In the genomic region with DNA sequence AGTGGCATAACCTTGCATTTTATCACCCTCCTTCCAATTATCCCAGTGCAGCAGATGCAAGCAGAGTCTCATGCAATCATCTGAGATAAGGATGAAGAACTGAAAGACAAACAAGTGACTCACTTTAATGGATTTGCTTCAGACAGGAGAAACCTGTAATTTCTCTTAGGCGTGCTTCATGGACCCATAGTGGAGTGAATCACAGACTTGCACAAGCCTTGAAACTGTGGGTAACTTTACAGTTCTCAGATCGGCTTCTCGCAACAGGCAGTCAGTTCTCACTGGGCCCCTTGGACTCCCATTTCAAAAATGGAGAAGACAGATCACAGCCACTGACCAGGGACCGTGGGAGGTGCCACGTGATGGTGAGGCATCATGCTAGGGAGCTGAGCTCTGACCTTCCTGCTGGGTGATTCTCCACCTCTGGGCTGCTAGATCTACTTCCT, we compare ENCODE assay signal across 9 cellular contexts. TPM values are rescaled to one million over a fixed set of nuclear protein-coding genes. Genes with fewer than 3 reads are reported as not detected.
DNase-seq lines count a peak whose midpoint lies in the region; ATAC-seq and FAIRE-seq lines count a peak whose summit lies in the region.
"Had no signal": no experiment of that assay in that cellular context is flagged by ENCODE, and none has a peak within 500 bp of the region (broad histone marks: within the 10 kb centered on the region; RNA-seq: fewer than 3 reads in every experiment).

TSS of gene ADGRF4 (plus strand) at position 239 of the 446 bp plus-strand sequence. CDS start 8,666 bp downstream, outside the sequence.

- peak within 1 kb of the TSS; percentile 99 for H3K27ac ChIP-seq in epithelial cell of prostate
- no peak within 1 kb of the TSS for H3K27ac ChIP-seq in small intestine (ENCODE audit: low read depth in 1 of 2, low read length in 1 of 2)

- peak; percentile 26 for DNase-seq in GOT3 (lab: John Stamatoyannopoulos, UW)
- DNase-seq in NCI-H69 (lab: John Stamatoyannopoulos, UW), result peak; percentile 54
- DNase-seq in epithelial cell of prostate (ENCODE audit: low read depth, low spot score), result peak; percentile 99
- DNase-seq in small intestine, result peak; percentile 27
- no peak for DNase-seq in cortex of kidney (lab: John Stamatoyannopoulos, UW)
- DNase-seq: activated CD4-positive, alpha-beta T cell treated with anti-CD3 and anti-CD28 coated beads for 4 hours; central memory CD4-positive, alpha-beta T cell had no signal

- no peaks in the 10 kb centered on the region for H3K27me3 ChIP-seq in small intestine (ENCODE audit: control insufficient read depth in 2 of 2, insufficient read depth in 2 of 2, low read length in 2 of 2)

- H3K9me3 ChIP-seq in small intestine (ENCODE audit: control insufficient read depth, low read depth), result no peaks in the 10 kb centered on the region

- WGBS in small intestine, 3 donors, result 42 to 66% (median 62%) methylated on average over 5 of the region's 5 CpGs

- no peaks in the 10 kb centered on the region for H3K4me1 ChIP-seq in small intestine (ENCODE audit: control insufficient read depth in 2 of 2, insufficient read depth in 1 of 2, low read depth in 1 of 2, low read length in 1 of 2)

- ATAC-seq in HG03097 (IDR thresholded peaks at IDR 0.05; ENCODE audit: low FRiP score, unreplicated experiment) (no peak), HG03460 (IDR thresholded peaks at IDR 0.05; ENCODE audit: unreplicated experiment) (no peak)

- FAIRE-seq in small intestine (lab: Jason Lieb, UNC), result no peak

- H3K36me3 ChIP-seq in small intestine (ENCODE audit: control insufficient read depth in 2 of 2, insufficient read depth in 2 of 2, low read length in 2 of 2), result no peaks in the 10 kb centered on the region

- no peak within 1 kb of the TSS for H3K4me3 ChIP-seq in small intestine (ENCODE audit: low read depth in 1 of 2, low read length in 2 of 2)

RNA-seq across cellular contexts. Expression of gene ADGRF4, which starts in this region (rescaled TPM):
- polyA plus RNA-seq in small intestine, result not detected

Comparison
In these comparisons a context has a peak if more than half of its experiments do, and no peak if none do; other contexts are left out.
1. Peak in DNase-seq in small intestine; RNA of the gene not detected or under 1 TPM.